ENCODE assay signal across 20 cellular contexts in genomic region chr2:178871536-178871935, GRCh38.
DNase-seq lines count a peak whose midpoint lies in the region; ATAC-seq and TF ChIP-seq lines count a peak whose summit lies in the region.
"Had no signal": no experiment of that assay in that cellular context is flagged by ENCODE, and none has a peak within 500 bp of the region (broad histone marks: within the 10 kb centered on the region; RNA-seq: fewer than 3 reads in every experiment).

No MANE protein-coding gene starts in this region.

- H3K27ac ChIP-seq in cardiac muscle cell (peak overlapping the region; percentile 2), heart right ventricle (peak overlapping the region in 5 of 10 donors; percentile 50 to 84 (median 71))
- H3K27ac ChIP-seq: C4-2B, esophagus squamous epithelium, prostate gland, tibial nerve had no signal

- no peaks in the 10 kb centered on the region for H3K27me3 ChIP-seq in cardiac muscle cell
- no peaks in the 10 kb centered on the region for H3K27me3 ChIP-seq in heart right ventricle
- H3K27me3 ChIP-seq: esophagus squamous epithelium, tibial nerve had no signal

- intact Hi-C loops in heart right ventricle (cut with DNase I), result loop anchor here in 1 of 10 donors (5.0 kb wide), 1 partner anchor 41 kb away; no protein-coding TSS in a partner anchor

- peaks cover 3% of the 10 kb centered on the region for H3K27me3 Mint-ChIP-seq in activated T-helper 17 cell treated with anti-CD3 and anti-CD28 coated beads, Interleukin-2, amount 50 U/mL, for 72 hours
- H3K27me3 Mint-ChIP-seq: dendritic cell treated with granulocyte-macrophage colony-stimulating factor and Interleukin-4, amounts not matched to agents 40 ng/mL and 50 ng/mL, for 4 days had no signal

- DNase-seq in cardiac muscle cell (ENCODE audit: low read depth in 1 of 2, low spot score in 1 of 2) (no peak), heart right ventricle (no peak), M059J (ENCODE audit: low read depth) (peak; percentile 20), Kasumi-1 (lab: John Stamatoyannopoulos, UW) (no peak)
- no peak for DNase-seq in stimulated activated effector memory CD8-positive, alpha-beta T cell treated with anti-CD3 and anti-CD28 coated beads, Interleukin-12 subunit alpha, Interleukin-12 subunit beta, amount 100 ng/mL, for 72 hours (ENCODE audit: low spot score in 2 of 2)
- DNase-seq: activated CD8-positive, alpha-beta memory T cell treated with anti-CD3 and anti-CD28 coated beads, Interleukin-2, amount 50 U/mL, for 4 hours; anterior cingulate cortex; esophagus squamous epithelium; HFFc6; IMR-90; NCI-H1105 treated with DMSO at 0.1 percent for 48 hours; NCI-H2081; NCI-H446; SIG-M5 had no signal

- ATAC-seq in heart right ventricle (no peak), GM19328 (IDR thresholded peaks at IDR 0.05; ENCODE audit: unreplicated experiment) (no peak)
- ATAC-seq in activated T-helper 17 cell treated with anti-CD3 and anti-CD28 coated beads, Interleukin-2, amount 50 U/mL, for 72 hours (replicated peaks), result peak; percentile 77
- peak; percentile 79 for ATAC-seq in stimulated activated effector memory CD8-positive, alpha-beta T cell treated with anti-CD3 and anti-CD28 coated beads, Interleukin-12 subunit alpha, Interleukin-12 subunit beta, amount 100 ng/mL, for 72 hours

- peaks cover 4% of the 10 kb centered on the region for H3K4me1 ChIP-seq in cardiac muscle cell (ENCODE audit: low read depth)
- H3K4me1 ChIP-seq in heart right ventricle, result peaks cover 0 to 48% (median 18%) of the 10 kb centered on the region in 9 donors
- H3K4me1 ChIP-seq: esophagus squamous epithelium, prostate gland, tibial nerve had no signal

- no peaks in the 10 kb centered on the region for H3K9me3 ChIP-seq in cardiac muscle cell (ENCODE audit: low read depth)
- H3K9me3 ChIP-seq in heart right ventricle, result no peaks in the 10 kb centered on the region
- H3K9me3 ChIP-seq: esophagus squamous epithelium, prostate gland, tibial nerve had no signal

- H3K36me3 Mint-ChIP-seq in activated T-helper 17 cell treated with anti-CD3 and anti-CD28 coated beads, Interleukin-2, amount 50 U/mL, for 72 hours (ENCODE audit: low read depth), result no peaks in the 10 kb centered on the region
- H3K36me3 Mint-ChIP-seq in stimulated activated effector memory CD8-positive, alpha-beta T cell treated with anti-CD3 and anti-CD28 coated beads, Interleukin-12 subunit alpha, Interleukin-12 subunit beta, amount 100 ng/mL, for 72 hours, result no peaks in the 10 kb centered on the region

- TF ChIP-seq CTCF in cardiac muscle cell (IDR thresholded peaks at IDR 0.05; ENCODE audit: low read depth, low read length) (no peak), heart right ventricle (IDR thresholded peaks at IDR 0.05) (no peak)

- H3K9me3 Mint-ChIP-seq in activated T-helper 17 cell treated with anti-CD3 and anti-CD28 coated beads, Interleukin-2, amount 50 U/mL, for 72 hours, result no peaks in the 10 kb centered on the region
- no peaks in the 10 kb centered on the region for H3K9me3 Mint-ChIP-seq in stimulated activated effector memory CD8-positive, alpha-beta T cell treated with anti-CD3 and anti-CD28 coated beads, Interleukin-12 subunit alpha, Interleukin-12 subunit beta, amount 100 ng/mL, for 72 hours
- H3K9me3 Mint-ChIP-seq: dendritic cell treated with granulocyte-macrophage colony-stimulating factor and Interleukin-4, amounts not matched to agents 40 ng/mL and 50 ng/mL, for 4 days; HFFc6 had no signal

- H3K36me3 ChIP-seq in cardiac muscle cell (peaks cover 61% of the 10 kb centered on the region), heart right ventricle (peaks cover 0 to 9% (median 0%) of the 10 kb centered on the region in 9 donors)
- H3K36me3 ChIP-seq: esophagus squamous epithelium, prostate gland, tibial nerve had no signal

- no peak overlapping the region for H3K4me3 ChIP-seq in cardiac muscle cell
- no peak overlapping the region for H3K4me3 ChIP-seq in heart right ventricle
- H3K4me3 ChIP-seq: esophagus squamous epithelium, prostate gland, tibial nerve had no signal

- WGBS in heart right ventricle, 2 donors, result 94 to 97% methylated on average over 1 of the region's 1 CpG

- H3K4me1 Mint-ChIP-seq in activated T-helper 17 cell treated with anti-CD3 and anti-CD28 coated beads, Interleukin-2, amount 50 U/mL, for 72 hours, result peaks cover 4% of the 10 kb centered on the region
- no peaks in the 10 kb centered on the region for H3K4me1 Mint-ChIP-seq in stimulated activated effector memory CD8-positive, alpha-beta T cell treated with anti-CD3 and anti-CD28 coated beads, Interleukin-12 subunit alpha, Interleukin-12 subunit beta, amount 100 ng/mL, for 72 hours

- H3K27ac Mint-ChIP-seq in activated T-helper 17 cell treated with anti-CD3 and anti-CD28 coated beads, Interleukin-2, amount 50 U/mL, for 72 hours, result no peak overlapping the region
- no peak overlapping the region for H3K27ac Mint-ChIP-seq in stimulated activated effector memory CD8-positive, alpha-beta T cell treated with anti-CD3 and anti-CD28 coated beads, Interleukin-12 subunit alpha, Interleukin-12 subunit beta, amount 100 ng/mL, for 72 hours
- H3K27ac Mint-ChIP-seq: dendritic cell treated with granulocyte-macrophage colony-stimulating factor and Interleukin-4, amounts not matched to agents 40 ng/mL and 50 ng/mL, for 4 days; HFFc6 had no signal

- H3K4me3 Mint-ChIP-seq in activated T-helper 17 cell treated with anti-CD3 and anti-CD28 coated beads, Interleukin-2, amount 50 U/mL, for 72 hours, result no peak overlapping the region
- no peak overlapping the region for H3K4me3 Mint-ChIP-seq in stimulated activated effector memory CD8-positive, alpha-beta T cell treated with anti-CD3 and anti-CD28 coated beads, Interleukin-12 subunit alpha, Interleukin-12 subunit beta, amount 100 ng/mL, for 72 hours
- H3K4me3 Mint-ChIP-seq: dendritic cell treated with granulocyte-macrophage colony-stimulating factor and Interleukin-4, amounts not matched to agents 40 ng/mL and 50 ng/mL, for 4 days; HFFc6 had no signal

Comparison
In these comparisons a context has a peak if more than half of its experiments do, and no peak if none do; other contexts are left out.
1. ATAC-seq: peak in activated T-helper 17 cell treated with anti-CD3 and anti-CD28 coated beads, Interleukin-2, amount 50 U/mL, for 72 hours (single experiment) and stimulated activated effector memory CD8-positive, alpha-beta T cell treated with anti-CD3 and anti-CD28 coated beads, Interleukin-12 subunit alpha, Interleukin-12 subunit beta, amount 100 ng/mL, for 72 hours (single experiment); none in heart right ventricle (0 of 8) and GM19328 (single experiment).